8 cellular contexts compared by ENCODE assay signal in the genomic region with DNA sequence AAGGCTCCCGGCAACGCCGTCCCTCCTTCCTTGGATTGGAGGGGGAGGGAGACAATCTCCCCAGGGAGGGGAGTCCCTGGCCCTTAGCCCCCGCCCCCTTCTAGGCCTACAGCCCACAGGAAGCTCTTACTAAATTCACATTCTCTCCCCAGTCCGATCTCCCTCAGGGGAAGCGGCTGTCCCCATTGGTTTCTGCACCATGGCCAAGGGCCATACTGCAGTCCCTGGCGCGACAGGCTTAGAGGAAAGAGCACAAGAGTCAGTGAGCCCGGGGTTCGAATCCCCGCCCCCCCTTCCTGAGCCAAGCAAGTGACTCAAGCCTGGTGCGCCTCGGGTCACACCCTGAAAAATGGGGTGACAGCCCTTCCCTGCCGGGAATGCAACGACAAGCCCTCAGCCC. TPM values are rescaled to one million over a fixed set of nuclear protein-coding genes. Genes with fewer than 3 reads are reported as not detected.
A peak's percentile ranks its signal among the peaks of the same experiment; 100 is the strongest.
DNase-seq lines count a peak whose midpoint lies in the region; ATAC-seq and TF ChIP-seq lines count a peak whose summit lies in the region.

No MANE protein-coding gene starts in this region.

- peaks cover 18% of the 10 kb centered on the region for H3K4me1 Mint-ChIP-seq in CD4-positive, alpha-beta T cell (ENCODE audit: low read depth)
- H3K4me1 Mint-ChIP-seq in IgD-negative memory B cell = peaks cover 12 to 13% (median 13%) of the 10 kb centered on the region in 3 donors

- TF ChIP-seq RAD21 in neural cell (conservative IDR thresholded peaks at IDR 0.05) = no peak

- no peak overlapping the region for H3K27ac Mint-ChIP-seq in CD4-positive, alpha-beta T cell
- H3K27ac Mint-ChIP-seq in IgD-negative memory B cell = no peak overlapping the region

- POLR2A ChIA-PET in CD4-positive, alpha-beta T cell (lab: Charles Lee) = interaction anchor here (3.4 kb wide), 1 partner anchor 42 kb away, joined by 20 read pairs; a partner anchor contains a TSS

- peak overlapping the region; percentile 81 for H3K4me3 Mint-ChIP-seq in CD4-positive, alpha-beta T cell
- H3K4me3 Mint-ChIP-seq in IgD-negative memory B cell = peak overlapping the region; percentile 58 to 80 (median 70)

- no peak for ATAC-seq in CD4-positive, alpha-beta T cell (ENCODE audit: poor library complexity)
- ATAC-seq in GM21526 (IDR thresholded peaks at IDR 0.05; ENCODE audit: low FRiP score, unreplicated experiment) (no peak), GM18867 (IDR thresholded peaks at IDR 0.05; ENCODE audit: unreplicated experiment) (no peak)

- H3K4me1 ChIP-seq in ectodermal cell (ENCODE audit: control insufficient read depth, insufficient read depth, low read length) = peaks cover 11% of the 10 kb centered on the region
- H3K4me1 ChIP-seq in testis = peaks cover 9% of the 10 kb centered on the region

- no peak for TF ChIP-seq EP300 in neural cell (conservative IDR thresholded peaks at IDR 0.05; ENCODE audit: poor library complexity, severe bottlenecking)

- no peaks in the 10 kb centered on the region for H3K9me3 Mint-ChIP-seq in CD4-positive, alpha-beta T cell
- no peaks in the 10 kb centered on the region for H3K9me3 Mint-ChIP-seq in IgD-negative memory B cell

- H3F3A ChIP-seq in neural cell (ENCODE audit: insufficient read depth, low read length, poor library complexity, severe bottlenecking) = no peaks in the 10 kb centered on the region

- H3K9ac ChIP-seq in neural cell (ENCODE audit: low read length) = peak overlapping the region; percentile 75

- H2AFZ ChIP-seq in neural cell (ENCODE audit: low read depth, low read length) = no peak overlapping the region

- H3K79me2 ChIP-seq in neural cell (replicated peaks; ENCODE audit: insufficient read depth, low read length) = no peaks in the 10 kb centered on the region

- peaks cover 5% of the 10 kb centered on the region for H3K36me3 Mint-ChIP-seq in CD4-positive, alpha-beta T cell (ENCODE audit: low read depth)
- H3K36me3 Mint-ChIP-seq in IgD-negative memory B cell = peaks cover under 1% of the 10 kb centered on the region

- TF ChIP-seq POLR2A in testis (IDR thresholded peaks at IDR 0.05) = no peak

- no peaks in the 10 kb centered on the region for H4K20me1 ChIP-seq in neural cell (ENCODE audit: insufficient read depth)

- H3K9me3 ChIP-seq in CD4-positive, alpha-beta T cell (ENCODE audit: control insufficient read depth, low read length) = no peaks in the 10 kb centered on the region
- H3K9me3 ChIP-seq in ectodermal cell (ENCODE audit: control insufficient read depth, low read length) (no peaks in the 10 kb centered on the region), neural cell (ENCODE audit: low read length) (no peaks in the 10 kb centered on the region), testis (no peaks in the 10 kb centered on the region)

- H3K36me3 ChIP-seq in ectodermal cell (ENCODE audit: control insufficient read depth, insufficient read depth, low read length) (no peaks in the 10 kb centered on the region), neural cell (ENCODE audit: insufficient read depth, low read length) (no peaks in the 10 kb centered on the region), testis (ENCODE audit: low read depth, missing control alignments) (no peaks in the 10 kb centered on the region)

- H3K9me2 ChIP-seq in neural cell (ENCODE audit: insufficient read depth, low read length) = no peaks in the 10 kb centered on the region

- no peak for TF ChIP-seq CTCF in CD4-positive, alpha-beta T cell (IDR thresholded peaks at IDR 0.05)
- TF ChIP-seq CTCF in neural cell (IDR thresholded peaks at IDR 0.05; ENCODE audit: poor library complexity, severe bottlenecking) = no peak
- no peak for TF ChIP-seq CTCF in testis (IDR thresholded peaks at IDR 0.05)

- no peak for DNase-seq in CD4-positive, alpha-beta T cell
- DNase-seq in testis (no peak), SKM-1 treated with dmso at 0.1 percent for 144 hours (lab: John Stamatoyannopoulos, UW; ENCODE audit: unreplicated experiment) (no peak)

- H3K27ac ChIP-seq in CD4-positive, alpha-beta T cell (ENCODE audit: low read depth, low read length) = no peak overlapping the region
- H3K27ac ChIP-seq in ectodermal cell (ENCODE audit: insufficient read depth, low read depth, low read length, poor library complexity, severe bottlenecking) (no peak overlapping the region), neural cell (ENCODE audit: low read length) (no peak overlapping the region), testis (no peak overlapping the region)

- peak overlapping the region; percentile 62 for H3K4me2 ChIP-seq in neural cell (ENCODE audit: low read length)

- H3K27me3 Mint-ChIP-seq in CD4-positive, alpha-beta T cell = no peaks in the 10 kb centered on the region
- peaks cover 10% of the 10 kb centered on the region for H3K27me3 Mint-ChIP-seq in IgD-negative memory B cell

- intact Hi-C loops in CD4-positive, alpha-beta T cell (cut with DNase I, micrococcal nuclease) = loop anchor here in 1 of 2 experiments (5.0 kb wide), 3 partner anchors 220 to 1885 kb away; a partner anchor contains a TSS
- intact Hi-C loops in testis (cut with DNase I; ENCODE audit: low total_unique reads) = no loop called here

- WGBS in ectodermal cell, 2 experiments = 53 to 54% methylated on average over 15 of the region's 15 CpGs
- 17 to 24% methylated on average over 8 to 15 of the region's 15 CpGs for WGBS in testis, 2 donors

- H3K4me3 ChIP-seq in ectodermal cell (ENCODE audit: insufficient read depth, low read depth, low read length) = peak overlapping the region; percentile 54
- peak overlapping the region; percentile 96 for H3K4me3 ChIP-seq in neural cell (ENCODE audit: low read length)
- H3K4me3 ChIP-seq in testis = peak overlapping the region in 1 of 2 donors; percentile 81

- H3K27me3 ChIP-seq in CD4-positive, alpha-beta T cell (ENCODE audit: control insufficient read depth, insufficient read depth, low read length) = no peaks in the 10 kb centered on the region
- H3K27me3 ChIP-seq in ectodermal cell (ENCODE audit: control insufficient read depth, insufficient read depth, low read length, poor library complexity, severe bottlenecking) (peaks cover 56% of the 10 kb centered on the region), neural cell (ENCODE audit: insufficient read depth, low read depth, low read length) (peaks cover 21% of the 10 kb centered on the region), testis (no peaks in the 10 kb centered on the region)

- CTCF ChIA-PET in CD4-positive, alpha-beta T cell (lab: Charles Lee) = no interaction called here

TF ChIP-seq in neural cell, 6 proteins besides CTCF, POLR2A, EP300 and RAD21:
- TF ChIP-seq EZH2 (IDR thresholded peaks at IDR 0.05; ENCODE audit: borderline replicate concordance, insufficient read depth, low read length, poor library complexity, severe bottlenecking) (no peak), MXI1 (conservative IDR thresholded peaks at IDR 0.05; ENCODE audit: poor library complexity, severe bottlenecking) (no peak), POLR2AphosphoS5 (IDR thresholded peaks at IDR 0.05) (no peak), TAF1 (IDR thresholded peaks at IDR 0.05; ENCODE audit: low read depth) (no peak), SMC3 (conservative IDR thresholded peaks at IDR 0.05; ENCODE audit: poor library complexity) (no peak)
- TF ChIP-seq, protein P1, sequence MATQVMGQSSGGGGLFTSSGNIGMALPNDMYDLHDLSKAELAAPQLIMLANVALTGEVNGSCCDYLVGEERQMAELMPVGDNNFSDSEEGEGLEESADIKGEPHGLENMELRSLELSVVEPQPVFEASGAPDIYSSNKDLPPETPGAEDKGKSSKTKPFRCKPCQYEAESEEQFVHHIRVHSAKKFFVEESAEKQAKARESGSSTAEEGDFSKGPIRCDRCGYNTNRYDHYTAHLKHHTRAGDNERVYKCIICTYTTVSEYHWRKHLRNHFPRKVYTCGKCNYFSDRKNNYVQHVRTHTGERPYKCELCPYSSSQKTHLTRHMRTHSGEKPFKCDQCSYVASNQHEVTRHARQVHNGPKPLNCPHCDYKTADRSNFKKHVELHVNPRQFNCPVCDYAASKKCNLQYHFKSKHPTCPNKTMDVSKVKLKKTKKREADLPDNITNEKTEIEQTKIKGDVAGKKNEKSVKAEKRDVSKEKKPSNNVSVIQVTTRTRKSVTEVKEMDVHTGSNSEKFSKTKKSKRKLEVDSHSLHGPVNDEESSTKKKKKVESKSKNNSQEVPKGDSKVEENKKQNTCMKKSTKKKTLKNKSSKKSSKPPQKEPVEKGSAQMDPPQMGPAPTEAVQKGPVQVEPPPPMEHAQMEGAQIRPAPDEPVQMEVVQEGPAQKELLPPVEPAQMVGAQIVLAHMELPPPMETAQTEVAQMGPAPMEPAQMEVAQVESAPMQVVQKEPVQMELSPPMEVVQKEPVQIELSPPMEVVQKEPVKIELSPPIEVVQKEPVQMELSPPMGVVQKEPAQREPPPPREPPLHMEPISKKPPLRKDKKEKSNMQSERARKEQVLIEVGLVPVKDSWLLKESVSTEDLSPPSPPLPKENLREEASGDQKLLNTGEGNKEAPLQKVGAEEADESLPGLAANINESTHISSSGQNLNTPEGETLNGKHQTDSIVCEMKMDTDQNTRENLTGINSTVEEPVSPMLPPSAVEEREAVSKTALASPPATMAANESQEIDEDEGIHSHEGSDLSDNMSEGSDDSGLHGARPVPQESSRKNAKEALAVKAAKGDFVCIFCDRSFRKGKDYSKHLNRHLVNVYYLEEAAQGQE (IDR thresholded peaks at IDR 0.05; ENCODE audit: borderline replicate concordance) = no peak

RNA-seq across cellular contexts. Expression of a gene that starts 1.1 kb away (rescaled TPM):
- total RNA-seq in CD4-positive, alpha-beta T cell = 1 to 10 TPM; 2.5 to 2.7 TPM
- 1.3 TPM for polyA plus RNA-seq in IgD-negative memory B cell
- 0.87 TPM for polyA plus RNA-seq in ectodermal cell (2013, experiment 1 of 4)
- polyA plus RNA-seq in ectodermal cell (2013, experiment 2 of 4) = 1.1 TPM
- polyA plus RNA-seq in ectodermal cell (2013, experiment 3 of 4) = 1.6 TPM
- polyA plus RNA-seq in ectodermal cell (2013, experiment 4 of 4) = 1.1 TPM
- polyA plus RNA-seq in neural cell = 14.9 and 103 TPM in 2 replicates
- polyA minus RNA-seq in neural cell = 29.7 and 47.6 TPM in 2 replicates
- 1 to 10 TPM; 5.2 to 6.9 TPM for total RNA-seq in testis
- 7.5 TPM for polyA plus RNA-seq in testis (ENCODE audit: insufficient read depth, low read depth, low replicate concordance)

RNA-seq across cellular contexts. Expression of a gene that starts 41.6 kb away (rescaled TPM):
- total RNA-seq in CD4-positive, alpha-beta T cell = 100 to 1,000 TPM; 119 to 127 TPM
- polyA plus RNA-seq in IgD-negative memory B cell (39.8 TPM), neural cell (not detected in 2 replicates), testis (ENCODE audit: insufficient read depth, low read depth, low replicate concordance) (3.2 TPM)
- 0.26 TPM for polyA plus RNA-seq in ectodermal cell (2013, experiment 1 of 4)
- polyA plus RNA-seq in ectodermal cell (2013, experiment 2 of 4) = 0.18 TPM
- 0.16 TPM for polyA plus RNA-seq in ectodermal cell (2013, experiment 3 of 4)
- polyA plus RNA-seq in ectodermal cell (2013, experiment 4 of 4) = 0.20 TPM
- polyA minus RNA-seq in neural cell = not detected in 2 replicates
- total RNA-seq in testis = 10 to 100 TPM in 1 of 2 donors, 1 to 10 TPM in 1; 4.0 to 12.6 TPM
